Comparison of ENCODE assay signal across 15 cellular contexts in genomic region chrX:19832186-19832965, GRCh38.
"Had no signal": no experiment of that assay in that cellular context is flagged by ENCODE, and none has a peak within 500 bp of the region (broad histone marks: within the 10 kb centered on the region; RNA-seq: fewer than 3 reads in every experiment).

No MANE protein-coding gene starts in this region.

- H3K4me3 Mint-ChIP-seq: activated naive CD8-positive, alpha-beta T cell treated with anti-CD3 and anti-CD28 coated beads, Interleukin-2, amount 50 U/mL, for 24 hours; effector memory CD8-positive, alpha-beta T cell had no signal

- H3K4me3 ChIP-seq: cardiac muscle cell, gastroesophageal sphincter, left ventricle myocardium inferior, smooth muscle cell, thyroid gland, vagina had no signal

- H3K9me3 Mint-ChIP-seq: activated naive CD8-positive, alpha-beta T cell treated with anti-CD3 and anti-CD28 coated beads, Interleukin-2, amount 50 U/mL, for 24 hours; effector memory CD8-positive, alpha-beta T cell had no signal

- H3K27ac ChIP-seq: cardiac muscle cell, epithelial cell of prostate, gastroesophageal sphincter, left ventricle myocardium inferior, thyroid gland, vagina had no signal

- DNase-seq: activated CD4-positive, alpha-beta T cell treated with anti-CD3 and anti-CD28 coated beads, Interleukin-2, amount 50 U/mL, for 48 hours; activated naive CD8-positive, alpha-beta T cell treated with anti-CD3 and anti-CD28 coated beads, Interleukin-2, amount 50 U/mL, for 24 hours; activated T-cell treated with anti-CD3 and anti-CD28 coated beads, Interleukin-2, amount 50 U/mL, for 48 hours; cortex of kidney; effector memory CD8-positive, alpha-beta T cell; left ventricle myocardium inferior; mesenchymal stem cell; right cardiac atrium; thyroid gland had no signal

- H3K27me3 Mint-ChIP-seq: activated naive CD8-positive, alpha-beta T cell treated with anti-CD3 and anti-CD28 coated beads, Interleukin-2, amount 50 U/mL, for 24 hours; effector memory CD8-positive, alpha-beta T cell; progenitor cell of endocrine pancreas had no signal

- H3K27ac Mint-ChIP-seq: activated naive CD8-positive, alpha-beta T cell treated with anti-CD3 and anti-CD28 coated beads, Interleukin-2, amount 50 U/mL, for 24 hours; progenitor cell of endocrine pancreas had no signal
